18 cellular contexts compared by ENCODE assay signal in the genomic region with DNA sequence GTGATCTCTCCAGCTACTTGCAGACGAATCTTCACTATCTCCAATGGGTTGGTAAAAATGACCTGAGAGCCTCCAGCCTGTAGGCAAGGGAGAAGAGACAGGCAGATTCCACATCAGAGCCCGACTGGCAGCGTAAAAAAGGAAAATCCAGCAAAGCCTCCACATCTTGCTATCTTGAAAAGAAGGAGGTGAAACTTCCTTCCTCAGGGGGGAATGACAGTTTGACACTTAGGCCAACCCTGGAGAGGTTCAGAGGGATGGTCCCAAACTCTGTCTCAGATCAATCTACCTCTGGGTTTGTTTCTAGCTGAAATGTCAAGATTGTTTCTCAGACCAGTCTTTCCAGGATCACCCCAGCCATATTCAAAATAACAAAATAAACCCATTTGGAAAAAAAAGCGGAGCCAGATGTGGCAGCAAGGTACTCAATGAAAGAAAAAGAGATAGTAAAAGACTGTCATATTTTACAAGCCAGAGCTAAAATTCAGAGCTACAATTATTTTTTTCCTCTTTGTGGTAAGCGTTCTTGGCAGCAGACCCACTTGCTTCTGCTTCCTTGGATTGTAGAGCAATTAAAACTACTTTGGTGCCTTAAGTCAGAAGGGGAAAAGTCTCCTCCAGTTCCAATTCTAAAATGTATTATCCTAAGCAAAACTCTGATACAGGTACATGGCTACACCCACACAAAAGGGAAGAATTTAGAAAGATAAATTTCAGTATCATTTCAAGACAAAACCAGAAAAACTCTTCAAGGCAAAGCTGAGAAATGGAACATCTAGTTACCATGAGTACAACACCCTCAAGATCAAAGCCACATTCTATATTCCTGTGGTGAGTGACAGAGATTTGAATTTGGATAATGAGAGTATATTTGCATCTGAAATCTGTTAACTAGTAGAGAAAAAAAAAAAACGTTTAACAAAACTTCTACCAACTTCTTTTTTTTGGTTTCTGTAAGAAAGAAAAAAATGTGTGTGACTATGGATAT.
A peak's percentile ranks its signal among the peaks of the same experiment; 100 is the strongest.
DNase-seq lines count a peak whose midpoint lies in the region; ATAC-seq and TF ChIP-seq lines count a peak whose summit lies in the region.
"Had no signal": no experiment of that assay in that cellular context is flagged by ENCODE, and none has a peak within 500 bp of the region (broad histone marks: within the 10 kb centered on the region; RNA-seq: fewer than 3 reads in every experiment).

No MANE protein-coding gene starts in this region.

- H2BK5ac ChIP-seq in IMR-90 (ENCODE audit: low read depth, low read length, poor library complexity, severe bottlenecking) = no peak overlapping the region

- H4K8ac ChIP-seq in IMR-90 (ENCODE audit: low read depth in 2 of 2, low read length in 2 of 2) = no peak overlapping the region

- no peak overlapping the region for H3K23ac ChIP-seq in IMR-90 (ENCODE audit: low read depth, low read length)

- TF ChIP-seq RAD21 in IMR-90 (IDR thresholded peaks at IDR 0.05; ENCODE audit: low read length) = no peak

- no peak overlapping the region for H3K14ac ChIP-seq in IMR-90 (replicated peaks; ENCODE audit: low read depth, low read length)

- no peak for TF ChIP-seq POLR2A in IMR-90 (IDR thresholded peaks at IDR 0.05; ENCODE audit: low read depth, low read length)

- H3K27me3 ChIP-seq in IMR-90 (ENCODE audit: control insufficient read depth, insufficient read depth, low read length) = no peaks in the 10 kb centered on the region
- H3K27me3 ChIP-seq: esophagus muscularis mucosa, spleen, stomach had no signal

- H3K27ac ChIP-seq in IMR-90 (ENCODE audit: insufficient read depth, low read length) = no peak overlapping the region
- H3K27ac ChIP-seq: coronary artery, esophagus muscularis mucosa, spleen, stomach had no signal

- H3K4me1 ChIP-seq in IMR-90 (ENCODE audit: control insufficient read depth, insufficient read depth, low read length) = peaks cover 5% of the 10 kb centered on the region
- H3K4me1 ChIP-seq: esophagus muscularis mucosa had no signal

- no peak overlapping the region for H2AFZ ChIP-seq in IMR-90 (replicated peaks; ENCODE audit: low read length, poor library complexity)

- H2BK120ac ChIP-seq in IMR-90 (ENCODE audit: low read depth, low read length) = no peak overlapping the region

- dilution Hi-C loops in IMR-90 (cut with HindIII; ENCODE audit: low sequenced_read_pairs, unreplicated experiment) = no loop called here

- H3K18ac ChIP-seq in IMR-90 (ENCODE audit: low read depth, low read length) = no peak overlapping the region

- H4K20me1 ChIP-seq in IMR-90 (ENCODE audit: insufficient read depth, low read length) = no peaks in the 10 kb centered on the region

- POLR2A ChIA-PET in IMR-90 (lab: Charles Lee; ENCODE audit: unreplicated experiment) = no interaction called here

- H3K56ac ChIP-seq in IMR-90 (ENCODE audit: extremely low read depth, insufficient read depth, low read length) = no peak overlapping the region

- H3K27ac Mint-ChIP-seq in osteocyte (ENCODE audit: unreplicated experiment) = peak overlapping the region; percentile 47
- H3K27ac Mint-ChIP-seq in HFFc6 = no peak overlapping the region
- H3K27ac Mint-ChIP-seq: CD4-positive, alpha-beta T cell had no signal

- no peak overlapping the region for H2AK5ac ChIP-seq in IMR-90 (ENCODE audit: low read depth, low read length)

- TF ChIP-seq CTCF in IMR-90 (conservative IDR thresholded peaks at IDR 0.05; ENCODE audit: low read depth, low read length) (no peak), osteocyte (IDR thresholded peaks at IDR 0.05) (no peak), HFFc6 (IDR thresholded peaks at IDR 0.05) (no peak)

- no peak for ATAC-seq in IMR-90 (ENCODE audit: low read depth)
- ATAC-seq: mucosa of descending colon, Panc1 had no signal

- no peak overlapping the region for H2BK20ac ChIP-seq in IMR-90 (ENCODE audit: low read depth, low read length)

- CTCF ChIA-PET in IMR-90 (lab: Yijun Ruan, JAX) = interaction anchor here (0.7 to 1.9 kb wide), 4 partner anchors 10 to 275 kb away, joined by 3 to 4 read pairs (median 3); no protein-coding TSS in a partner anchor

- WGBS in IMR-90 (ENCODE audit: extremely low coverage in 2 of 2, insufficient read length in 1 of 2), 2 experiments = no CpG with 5 or more reads among the region's 6 CpGs

- BruUV-seq in IMR-90 (replicated peaks; lab: Mats Ljungman, UMichigan) = no TSS peak

- H3K9me3 Mint-ChIP-seq in osteocyte (ENCODE audit: unreplicated experiment) = no peaks in the 10 kb centered on the region
- no peaks in the 10 kb centered on the region for H3K9me3 Mint-ChIP-seq in HFFc6
- H3K9me3 Mint-ChIP-seq: CD4-positive, alpha-beta T cell had no signal

- peaks cover 25% of the 10 kb centered on the region for H3K36me3 Mint-ChIP-seq in osteocyte (ENCODE audit: unreplicated experiment)
- H3K36me3 Mint-ChIP-seq in HFFc6 (ENCODE audit: low read depth) = peaks cover 6% of the 10 kb centered on the region; the same call in 1 of the 2 replicates

- H3K9ac ChIP-seq in IMR-90 (ENCODE audit: low read depth, low read length) = no peak overlapping the region

- peaks cover 33% of the 10 kb centered on the region for H3K4me1 Mint-ChIP-seq in osteocyte (ENCODE audit: unreplicated experiment)
- peaks cover 15% of the 10 kb centered on the region for H3K4me1 Mint-ChIP-seq in HFFc6 (ENCODE audit: low read depth)

- H4K5ac ChIP-seq in IMR-90 (ENCODE audit: low read depth, low read length) = no peak overlapping the region

- no peaks in the 10 kb centered on the region for H3K9me3 ChIP-seq in IMR-90 (ENCODE audit: control insufficient read depth, insufficient read depth, low read length)
- H3K9me3 ChIP-seq: esophagus muscularis mucosa, mucosa of descending colon, spleen, stomach had no signal

- H3K4me3 Mint-ChIP-seq in osteocyte (ENCODE audit: unreplicated experiment) (no peak overlapping the region), HFFc6 (no peak overlapping the region)
- H3K4me3 Mint-ChIP-seq: CD4-positive, alpha-beta T cell had no signal

- DNase-seq in GM03348 (ENCODE audit: low spot score) = peak; percentile 12
- peak; percentile 6 for DNase-seq in IMR-90
- DNase-seq in astrocyte of the hippocampus (ENCODE audit: low read depth, low spot score) = peak; percentile 76
- DNase-seq in osteocyte (ENCODE audit: extremely low spot score, unreplicated experiment) = no peak
- no peak for DNase-seq in cortex of kidney (lab: John Stamatoyannopoulos, UW)
- DNase-seq in HFFc6 = no peak
- no peak for DNase-seq in central memory CD4-positive, alpha-beta T cell
- DNase-seq: activated CD4-positive, CD25-positive, alpha-beta regulatory T cell; CD4-positive, alpha-beta T cell; mucosa of descending colon; NCI-H1694; posterior cingulate gyrus; spleen; stomach; SW 1271 had no signal

- H3K4me3 ChIP-seq in IMR-90 (ENCODE audit: insufficient read depth, low read depth, low read length) = no peak overlapping the region
- H3K4me3 ChIP-seq: coronary artery, esophagus muscularis mucosa, mucosa of descending colon, spleen, stomach had no signal

- in situ Hi-C loops in IMR-90 (cut with MboI; ENCODE audit: low sequenced_read_pairs) = no loop called here

- H3K27me3 Mint-ChIP-seq in osteocyte (ENCODE audit: unreplicated experiment) (no peaks in the 10 kb centered on the region), HFFc6 (ENCODE audit: insufficient read depth) (no peaks in the 10 kb centered on the region)
- H3K27me3 Mint-ChIP-seq: CD4-positive, alpha-beta T cell had no signal

- H2AK9ac ChIP-seq in IMR-90 (replicated peaks; ENCODE audit: low read depth, low read length, poor library complexity) = no peak overlapping the region

- H3K4ac ChIP-seq in IMR-90 (ENCODE audit: low read depth, low read length) = no peak overlapping the region

- H3K9me1 ChIP-seq in IMR-90 (ENCODE audit: insufficient read depth, low read length) = peaks cover 7% of the 10 kb centered on the region

- no peak overlapping the region for H3K4me2 ChIP-seq in IMR-90 (ENCODE audit: low read depth, low read length)

- H2BK15ac ChIP-seq in IMR-90 (ENCODE audit: low read depth, low read length) = no peak overlapping the region

- H4K91ac ChIP-seq in IMR-90 (ENCODE audit: insufficient read depth, low read depth, low read length) = no peak overlapping the region

- H3K79me1 ChIP-seq in IMR-90 (ENCODE audit: low read depth in 1 of 2, low read length in 2 of 2) = no peaks in the 10 kb centered on the region

- no peaks in the 10 kb centered on the region; the same call in 1 of the 2 replicates for H3K36me3 ChIP-seq in IMR-90 (ENCODE audit: control insufficient read depth, insufficient read depth, low read length)

- intact Hi-C loops in IMR-90 (cut with micrococcal nuclease) = no loop called here

TF ChIP-seq in IMR-90, 13 proteins besides CTCF, POLR2A, EP300 and RAD21:
- no peak for TF ChIP-seq MAFK (IDR thresholded peaks at IDR 0.05; ENCODE audit: low read depth, low read length)
- TF ChIP-seq CHD1 (IDR thresholded peaks at IDR 0.05; ENCODE audit: low read depth, low read length) = no peak
- no peak for TF ChIP-seq RCOR1 (IDR thresholded peaks at IDR 0.05; ENCODE audit: insufficient replicate concordance, low read length)
- no peak for TF ChIP-seq RFX5 (IDR thresholded peaks at IDR 0.05; ENCODE audit: low read depth, low read length)
- TF ChIP-seq, protein P1, sequence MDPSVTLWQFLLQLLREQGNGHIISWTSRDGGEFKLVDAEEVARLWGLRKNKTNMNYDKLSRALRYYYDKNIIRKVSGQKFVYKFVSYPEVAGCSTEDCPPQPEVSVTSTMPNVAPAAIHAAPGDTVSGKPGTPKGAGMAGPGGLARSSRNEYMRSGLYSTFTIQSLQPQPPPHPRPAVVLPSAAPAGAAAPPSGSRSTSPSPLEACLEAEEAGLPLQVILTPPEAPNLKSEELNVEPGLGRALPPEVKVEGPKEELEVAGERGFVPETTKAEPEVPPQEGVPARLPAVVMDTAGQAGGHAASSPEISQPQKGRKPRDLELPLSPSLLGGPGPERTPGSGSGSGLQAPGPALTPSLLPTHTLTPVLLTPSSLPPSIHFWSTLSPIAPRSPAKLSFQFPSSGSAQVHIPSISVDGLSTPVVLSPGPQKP (IDR thresholded peaks at IDR 0.05; ENCODE audit: borderline replicate concordance, low read depth, low read length) = no peak
- TF ChIP-seq CEBPB (IDR thresholded peaks at IDR 0.05; ENCODE audit: low read depth, low read length) = no peak
- TF ChIP-seq MXI1 (IDR thresholded peaks at IDR 0.05; ENCODE audit: borderline replicate concordance, low read depth, low read length) = no peak
- TF ChIP-seq BHLHE40 (IDR thresholded peaks at IDR 0.05; ENCODE audit: low read depth, low read length) = no peak
- TF ChIP-seq FOS (IDR thresholded peaks at IDR 0.05; ENCODE audit: low read depth, low read length) = no peak

Comparison
In these comparisons a context has a peak if more than half of its experiments do, and no peak if none do; other contexts are left out.
1. DNase-seq: peak in GM03348 (single experiment), IMR-90 (single experiment) and astrocyte of the hippocampus (single experiment); none in osteocyte (single experiment), cortex of kidney (single experiment), HFFc6 (single experiment) and central memory CD4-positive, alpha-beta T cell (single experiment).